10 cellular contexts compared by ENCODE assay signal in the genomic region with DNA sequence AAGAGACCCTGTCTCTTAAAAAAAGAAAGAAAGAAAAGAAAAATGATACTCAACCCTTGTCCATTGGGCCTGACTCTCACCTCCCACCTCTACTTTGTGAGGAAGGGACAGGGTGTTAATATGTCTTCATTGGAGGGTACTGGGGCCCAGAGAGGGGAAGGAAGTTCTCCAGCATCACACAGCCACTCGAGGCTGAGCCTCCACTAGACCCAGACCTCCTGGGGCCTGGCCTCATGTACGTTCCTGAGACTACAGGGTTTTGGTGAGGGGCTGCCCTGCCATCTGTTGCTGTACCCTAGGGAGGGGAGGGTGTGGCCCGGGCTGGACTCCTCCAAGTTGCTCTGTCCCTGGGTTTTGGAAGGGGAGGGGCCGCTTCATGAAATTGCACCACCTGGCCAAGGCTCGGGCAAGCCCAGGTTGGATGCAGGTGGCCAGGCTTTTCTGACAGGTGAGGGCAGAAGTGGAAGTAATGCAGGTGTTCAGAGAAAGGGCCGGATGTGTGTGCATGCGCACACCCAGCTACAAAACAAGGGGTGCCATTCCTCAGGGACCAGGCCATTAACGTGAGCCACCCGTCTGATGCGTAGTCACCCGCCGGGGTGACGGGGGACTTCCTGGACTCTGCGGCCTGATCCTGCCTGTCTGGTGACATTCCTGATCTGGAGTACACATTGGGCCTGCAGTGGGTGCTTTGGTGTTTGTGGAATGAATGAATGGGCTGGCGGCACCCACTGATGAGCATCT. TPM values are rescaled to one million over a fixed set of nuclear protein-coding genes. Genes with fewer than 3 reads are reported as not detected.
A peak's percentile ranks its signal among the peaks of the same experiment; 100 is the strongest.
DNase-seq lines count a peak whose midpoint lies in the region; ATAC-seq and TF ChIP-seq lines count a peak whose summit lies in the region.
"Had no signal": no experiment of that assay in that cellular context is flagged by ENCODE, and none has a peak within 500 bp of the region (broad histone marks: within the 10 kb centered on the region; RNA-seq: fewer than 3 reads in every experiment).

No MANE protein-coding gene starts in this region.

- no peak overlapping the region; the same call in 1 of the 2 replicates for H3K27ac ChIP-seq in HCT116 (ENCODE audit: low read depth, low read length)
- H3K27ac ChIP-seq in gastroesophageal sphincter: peak overlapping the region in 3 of 4 donors; percentile 49 to 98 (median 95)
- peak overlapping the region; percentile 56 for H3K27ac ChIP-seq in smooth muscle cell (ENCODE audit: low read depth)

- TF ChIP-seq POLR2A in HCT116 (IDR thresholded peaks at IDR 0.05; ENCODE audit: borderline replicate concordance, extremely low read depth, insufficient read depth, insufficient read length) (no peak), gastroesophageal sphincter (IDR thresholded peaks at IDR 0.05) (no peak)

- H4K20me1 ChIP-seq in HCT116 (ENCODE audit: insufficient read depth) (no peaks in the 10 kb centered on the region), smooth muscle cell (ENCODE audit: low read depth) (peaks cover 99% of the 10 kb centered on the region)

- DNase-seq in HCT116 (ENCODE audit: low read depth, low spot score) (no peak), NCI-H345 (lab: John Stamatoyannopoulos, UW) (peak; percentile 58), smooth muscle cell (lab: John Stamatoyannopoulos, UW; ENCODE audit: unreplicated experiment) (no peak), superior temporal gyrus (ENCODE audit: extremely low spot score) (no peak)
- DNase-seq: activated CD4-positive, CD25-positive, alpha-beta regulatory T cell treated with anti-CD3 and anti-CD28 coated beads, Interleukin-2, amount 50 U/mL, for 72 hours; DND-41; NCI-H2029 had no signal

- H3K4me3 ChIP-seq in HCT116 (replicated peaks in 1 of 2; ENCODE audit: low read depth in 1 of 2, low read length in 2 of 2): no peak overlapping the region
- no peak overlapping the region for H3K4me3 ChIP-seq in gastroesophageal sphincter
- no peak overlapping the region for H3K4me3 ChIP-seq in smooth muscle cell

- H3K9me2 ChIP-seq in HCT116 (ENCODE audit: insufficient read depth): no peaks in the 10 kb centered on the region

- no peak overlapping the region for H3K9ac ChIP-seq in HCT116 (ENCODE audit: low read length)
- H3K9ac ChIP-seq in smooth muscle cell (ENCODE audit: low read depth): no peak overlapping the region

- no peak for TF ChIP-seq RAD21 in HCT116 (IDR thresholded peaks at IDR 0.05; ENCODE audit: low read depth)

- peaks cover 3% of the 10 kb centered on the region for H3F3A ChIP-seq in smooth muscle cell (ENCODE audit: low read depth)

- peaks cover 32% of the 10 kb centered on the region for H3K79me2 ChIP-seq in HCT116 (ENCODE audit: insufficient read depth, low read length)
- peaks cover 44% of the 10 kb centered on the region for H3K79me2 ChIP-seq in smooth muscle cell (ENCODE audit: low read depth)

- RAD21 ChIA-PET in HCT116 (lab: Charles Lee; ENCODE audit: low non-redundant PET in 1 of 2, low total read pairs in 2 of 2, uncharacterized antibody in 2 of 2, unreplicated experiment in 2 of 2): no interaction called here

- H3K4me2 ChIP-seq in HCT116 (ENCODE audit: low read length) (peak overlapping the region; percentile 29), smooth muscle cell (no peak overlapping the region)

- H3K9me3 ChIP-seq in HCT116 (ENCODE audit: control insufficient read depth in 1 of 2, insufficient read depth in 1 of 2, low read depth in 1 of 2, low read length in 2 of 2) (no peaks in the 10 kb centered on the region), gastroesophageal sphincter (no peaks in the 10 kb centered on the region), smooth muscle cell (replicated peaks; ENCODE audit: low read depth) (no peaks in the 10 kb centered on the region)

- ATAC-seq in HCT116 (peak; percentile 16), gastroesophageal sphincter (no peak), HG03196 (IDR thresholded peaks at IDR 0.05; ENCODE audit: unreplicated experiment) (no peak), GM19023 (IDR thresholded peaks at IDR 0.05; ENCODE audit: unreplicated experiment) (no peak)

- CTCF ChIA-PET in HCT116 (lab: Charles Lee): no interaction called here

- H2AFZ ChIP-seq in HCT116 (ENCODE audit: low read depth, low read length, poor library complexity, severe bottlenecking) (no peak overlapping the region), smooth muscle cell (ENCODE audit: low read depth) (no peak overlapping the region)

- no peak for TF ChIP-seq EP300 in gastroesophageal sphincter (IDR thresholded peaks at IDR 0.05)

- H3K27me3 ChIP-seq in HCT116 (ENCODE audit: insufficient read depth, low read length): no peaks in the 10 kb centered on the region
- H3K27me3 ChIP-seq in gastroesophageal sphincter: no peaks in the 10 kb centered on the region
- H3K27me3 ChIP-seq in smooth muscle cell (ENCODE audit: low read depth): no peaks in the 10 kb centered on the region

- WGBS in gastroesophageal sphincter (ENCODE audit: low coverage in 1 of 2), 2 donors: 80 to 88% methylated on average over 2 to 3 of the region's 15 CpGs
- WGBS in smooth muscle cell (ENCODE audit: low lambda C conversion rate): 89% methylated on average over 15 of the region's 15 CpGs

- peaks cover 41 to 65% of the 10 kb centered on the region in 2 experiments for H3K4me1 ChIP-seq in HCT116 (ENCODE audit: control insufficient read depth in 1 of 2, insufficient read depth in 2 of 2, low read length in 2 of 2)
- peaks cover 8 to 69% (median 29%) of the 10 kb centered on the region in 3 donors for H3K4me1 ChIP-seq in gastroesophageal sphincter
- peaks cover 14% of the 10 kb centered on the region for H3K4me1 ChIP-seq in smooth muscle cell (ENCODE audit: low read depth)

- H3K36me3 ChIP-seq in HCT116 (ENCODE audit: control insufficient read depth in 1 of 2, insufficient read depth in 2 of 2, low read length in 2 of 2) (no peaks in the 10 kb centered on the region), gastroesophageal sphincter (no peaks in the 10 kb centered on the region), smooth muscle cell (ENCODE audit: low read depth) (no peaks in the 10 kb centered on the region)

- intact Hi-C loops in HCT116 (cut with micrococcal nuclease): no loop called here

- POLR2A ChIA-PET in HCT116 (lab: Charles Lee): interaction anchor here (0.6 kb wide), 1 partner anchor 145 kb away, joined by 4 read pairs; no protein-coding TSS in a partner anchor

- TF ChIP-seq CTCF in HCT116 (IDR thresholded peaks at IDR 0.05 in 2 of 3, conservative IDR thresholded peaks at IDR 0.05 in 1 of 3; ENCODE audit: borderline replicate concordance in 1 of 3, insufficient read depth in 1 of 3, low read depth in 2 of 3, low read length in 2 of 3) (no peak), gastroesophageal sphincter (IDR thresholded peaks at IDR 0.05) (no peak), smooth muscle cell (IDR thresholded peaks at IDR 0.05; ENCODE audit: borderline replicate concordance, insufficient read depth, poor library complexity, severe bottlenecking) (no peak)

- no TSS peak for BruUV-seq in HCT116 (replicated peaks; lab: Mats Ljungman, UMichigan)

TF ChIP-seq in HCT116, 20 proteins besides CTCF, POLR2A, EP300 and RAD21:
- TF ChIP-seq POLR2AphosphoS5 (IDR thresholded peaks at IDR 0.05; ENCODE audit: low read depth, low read length) (no peak), SRF (IDR thresholded peaks at IDR 0.05; ENCODE audit: low read depth) (no peak), FOSL1 (IDR thresholded peaks at IDR 0.05; ENCODE audit: low read depth) (no peak), EGR1 (IDR thresholded peaks at IDR 0.05; ENCODE audit: low read depth) (no peak), SP1 (IDR thresholded peaks at IDR 0.05; ENCODE audit: low read depth) (peak; percentile 52; the same call in 1 of the 2 replicates), EZH2 (IDR thresholded peaks at IDR 0.05) (no peak), SIN3A (IDR thresholded peaks at IDR 0.05; ENCODE audit: low read depth) (no peak), ZNF274 (IDR thresholded peaks at IDR 0.05; ENCODE audit: low read depth, low read length) (no peak)

RNA-seq across cellular contexts. Expression of a gene that starts 21.7 kb away (rescaled TPM):
- total RNA-seq in HCT116 (2021; ENCODE audit: unreplicated experiment): 34.5 TPM
- 38.2 and 47.2 TPM in 2 replicates for polyA plus RNA-seq in HCT116 (2012)
- total RNA-seq in gastroesophageal sphincter: 10 to 100 TPM; 21.5 to 49.0 (median 28.2) TPM
- total RNA-seq in smooth muscle cell: 18.3 and 20.0 TPM in 2 replicates
- 38.5 and 41.5 TPM in 2 replicates for polyA plus RNA-seq in smooth muscle cell
